Comparison of ENCODE assay signal across 34 cellular contexts in genomic region chr10:47098238-47098637, GRCh38.
"Had no signal": no experiment of that assay in that cellular context is flagged by ENCODE, and none has a peak within 500 bp of the region (broad histone marks: within the 10 kb centered on the region; RNA-seq: fewer than 3 reads in every experiment).

No MANE protein-coding gene starts in this region.

- DNase-seq: Kasumi-1, MG63, MM.1S, MV-4-11, NCI-H1048, NCI-H1092, NCI-H1092 treated with DMSO at 0.1 percent for 48 hours, NCI-H1105, NCI-H1105 treated with DMSO at 0.1 percent for 48 hours, NCI-H1417, NCI-H1417 treated with DMSO at 0.1 percent for 48 hours, NCI-H1436, NCI-H1436 treated with DMSO at 0.1 percent for 48 hours, NCI-H146, NCI-H1694, NCI-H1694 treated with DMSO at 0.1 percent for 48 hours, NCI-H187, NCI-H187 treated with DMSO at 0.1 percent for 48 hours, NCI-H1930, NCI-H2029, NCI-H2029 treated with DMSO at 0.1 percent for 48 hours, NCI-H2081, NCI-H2081 treated with DMSO at 0.1 percent for 48 hours, NCI-H2107, NCI-H2171, NCI-H2171 treated with DMSO at 0.1 percent for 48 hours, NCI-H2227 treated with DMSO at 0.1 percent for 48 hours, NCI-H226, NCI-H345, NCI-H446, NCI-H446 treated with DMSO at 0.1 percent for 48 hours, NCI-H510A, NCI-H510A treated with DMSO at 0.1 percent for 48 hours had no signal

- H3K27me3 ChIP-seq: MG63 had no signal

- H3K4me2 ChIP-seq: KMS-11 had no signal

- H3K36me3 ChIP-seq: MG63 had no signal

- H3K9ac ChIP-seq: KMS-11 had no signal

- H3K9me3 ChIP-seq: MG63 had no signal

- H3K4me3 ChIP-seq: MG63 had no signal

- H3K27ac ChIP-seq: KMS-11 had no signal
